In genomic region chr9:78669591-78669990, GRCh38 we compare ENCODE assay signal across 25 cellular contexts.
DNase-seq lines count a peak whose midpoint lies in the region; ATAC-seq, FAIRE-seq and TF ChIP-seq lines count a peak whose summit lies in the region.
"Had no signal": no experiment of that assay in that cellular context is flagged by ENCODE, and none has a peak within 500 bp of the region (broad histone marks: within the 10 kb centered on the region; RNA-seq: fewer than 3 reads in every experiment).

No MANE protein-coding gene starts in this region.

- H4K8ac ChIP-seq in IMR-90 (ENCODE audit: low read depth in 2 of 2, low read length in 2 of 2) = no peak overlapping the region

- no peak overlapping the region for H4K5ac ChIP-seq in IMR-90 (ENCODE audit: low read depth, low read length)

- in situ Hi-C loops in IMR-90 (cut with MboI; ENCODE audit: low sequenced_read_pairs) = no loop called here

- no peaks in the 10 kb centered on the region for H3K79me1 ChIP-seq in IMR-90 (ENCODE audit: low read depth in 1 of 2, low read length in 2 of 2)

- CTCF ChIA-PET in IMR-90 (lab: Yijun Ruan, JAX) = no interaction called here

- H4K91ac ChIP-seq in IMR-90 (ENCODE audit: insufficient read depth, low read depth, low read length) = no peak overlapping the region

- dilution Hi-C loops in IMR-90 (cut with HindIII; ENCODE audit: low sequenced_read_pairs, unreplicated experiment) = no loop called here

- H3K4me3 ChIP-seq in IMR-90 (ENCODE audit: insufficient read depth, low read depth, low read length) = no peak overlapping the region
- no peak overlapping the region for H3K4me3 ChIP-seq in astrocyte (ENCODE audit: insufficient read depth, low read depth, low read length)
- no peak overlapping the region for H3K4me3 ChIP-seq in vagina
- H3K4me3 ChIP-seq: BLaER1 treated with 17β-estradiol and CSF1 and Interleukin-3, amounts not matched to agents 10 nM and 100 nM; GM23248; SJCRH30 had no signal

- no peaks in the 10 kb centered on the region for H3K27me3 ChIP-seq in IMR-90 (ENCODE audit: control insufficient read depth, insufficient read depth, low read length)
- H3K27me3 ChIP-seq in astrocyte (ENCODE audit: insufficient read depth, low read length) = no peaks in the 10 kb centered on the region
- H3K27me3 ChIP-seq in vagina = no peaks in the 10 kb centered on the region
- H3K27me3 ChIP-seq: BLaER1 treated with 17β-estradiol and CSF1 and Interleukin-3, amounts not matched to agents 10 nM and 100 nM; SJCRH30 had no signal

- no TSS peak for BruUV-seq in IMR-90 (replicated peaks; lab: Mats Ljungman, UMichigan)

- H2AK9ac ChIP-seq in IMR-90 (replicated peaks; ENCODE audit: low read depth, low read length, poor library complexity) = no peak overlapping the region

- no peak overlapping the region for H3K27ac ChIP-seq in IMR-90 (ENCODE audit: insufficient read depth, low read length)
- no peak overlapping the region for H3K27ac ChIP-seq in astrocyte (ENCODE audit: low read depth, low read length)
- H3K27ac ChIP-seq in vagina = no peak overlapping the region
- H3K27ac ChIP-seq: BLaER1 treated with 17β-estradiol and CSF1 and Interleukin-3, amounts not matched to agents 10 nM and 100 nM; GM23248; SJCRH30 had no signal

- H3K9ac ChIP-seq in IMR-90 (ENCODE audit: low read depth, low read length) (no peak overlapping the region), astrocyte (ENCODE audit: low read length) (no peak overlapping the region)
- H3K9ac ChIP-seq: BLaER1 treated with 17β-estradiol and CSF1 and Interleukin-3, amounts not matched to agents 10 nM and 100 nM; GM23248 had no signal

- H3K36me3 Mint-ChIP-seq in astrocyte (ENCODE audit: low read depth, unreplicated experiment) = no peaks in the 10 kb centered on the region
- H3K36me3 Mint-ChIP-seq: T-cell had no signal

- no peak overlapping the region for H3K18ac ChIP-seq in IMR-90 (ENCODE audit: low read depth, low read length)

- POLR2A ChIA-PET in IMR-90 (lab: Charles Lee; ENCODE audit: unreplicated experiment) = no interaction called here

- ATAC-seq in IMR-90 (ENCODE audit: low read depth) = no peak
- ATAC-seq in HG03196 (IDR thresholded peaks at IDR 0.05; ENCODE audit: unreplicated experiment) = no peak
- ATAC-seq: T-cell had no signal

- 100% methylated on average over 1 of the region's 7 CpGs; no CpG with 5 or more reads in 1 of the 2 experiments for WGBS in IMR-90 (ENCODE audit: extremely low coverage in 2 of 2, insufficient read length in 1 of 2), 2 experiments

- no peaks in the 10 kb centered on the region for H3K79me2 ChIP-seq in astrocyte (ENCODE audit: insufficient read depth, low read length)

- H2BK20ac ChIP-seq in IMR-90 (ENCODE audit: low read depth, low read length) = no peak overlapping the region

- H3K56ac ChIP-seq in IMR-90 (ENCODE audit: extremely low read depth, insufficient read depth, low read length) = no peak overlapping the region

- no peak overlapping the region for H2BK15ac ChIP-seq in IMR-90 (ENCODE audit: low read depth, low read length)

- TF ChIP-seq POLR2A in IMR-90 (IDR thresholded peaks at IDR 0.05; ENCODE audit: low read depth, low read length) (no peak), vagina (IDR thresholded peaks at IDR 0.05) (no peak)

- H3K36me3 ChIP-seq in IMR-90 (ENCODE audit: control insufficient read depth, insufficient read depth, low read length) (no peaks in the 10 kb centered on the region), astrocyte (ENCODE audit: insufficient read depth, low read length) (no peaks in the 10 kb centered on the region), vagina (no peaks in the 10 kb centered on the region)
- H3K36me3 ChIP-seq: BLaER1 treated with 17β-estradiol and CSF1 and Interleukin-3, amounts not matched to agents 10 nM and 100 nM; SJCRH30 had no signal

- no peaks in the 10 kb centered on the region for H3K9me3 Mint-ChIP-seq in astrocyte (ENCODE audit: unreplicated experiment)
- H3K9me3 Mint-ChIP-seq: HFFc6 had no signal

- no peak overlapping the region for H2AK5ac ChIP-seq in IMR-90 (ENCODE audit: low read depth, low read length)

- no peaks in the 10 kb centered on the region for H3K27me3 Mint-ChIP-seq in astrocyte (ENCODE audit: low read depth, unreplicated experiment)

- H3K23ac ChIP-seq in IMR-90 (ENCODE audit: low read depth, low read length) = no peak overlapping the region

- no peak overlapping the region for H2BK5ac ChIP-seq in IMR-90 (ENCODE audit: low read depth, low read length, poor library complexity, severe bottlenecking)

- no peak overlapping the region for H2BK120ac ChIP-seq in IMR-90 (ENCODE audit: low read depth, low read length)

- no peak for TF ChIP-seq CTCF in IMR-90 (conservative IDR thresholded peaks at IDR 0.05; ENCODE audit: low read depth, low read length)
- TF ChIP-seq CTCF in astrocyte (IDR thresholded peaks at IDR 0.05; ENCODE audit: insufficient read depth, low read depth, low read length) = no peak
- TF ChIP-seq CTCF in vagina (IDR thresholded peaks at IDR 0.05) = no peak

- H4K20me1 ChIP-seq in IMR-90 (ENCODE audit: insufficient read depth, low read length) = no peaks in the 10 kb centered on the region
- H4K20me1 ChIP-seq in astrocyte (ENCODE audit: insufficient read depth, low read length) = no peaks in the 10 kb centered on the region
- H4K20me1 ChIP-seq: BLaER1 treated with 17β-estradiol and CSF1 and Interleukin-3, amounts not matched to agents 10 nM and 100 nM had no signal

- H3K4me2 ChIP-seq in IMR-90 (ENCODE audit: low read depth, low read length) = no peak overlapping the region
- no peak overlapping the region for H3K4me2 ChIP-seq in astrocyte (ENCODE audit: low read length)
- H3K4me2 ChIP-seq: BLaER1 treated with 17β-estradiol and CSF1 and Interleukin-3, amounts not matched to agents 10 nM and 100 nM had no signal

- TF ChIP-seq RAD21 in IMR-90 (IDR thresholded peaks at IDR 0.05; ENCODE audit: low read length) = no peak

- no peak overlapping the region for H2AFZ ChIP-seq in IMR-90 (replicated peaks; ENCODE audit: low read length, poor library complexity)
- no peak overlapping the region for H2AFZ ChIP-seq in astrocyte (ENCODE audit: low read depth, low read length)
- H2AFZ ChIP-seq: GM23248 had no signal

- FAIRE-seq in astrocyte (lab: Jason Lieb, UNC) = peak; percentile 81
- FAIRE-seq: A204.1, GM18507 had no signal

- H3K4ac ChIP-seq in IMR-90 (ENCODE audit: low read depth, low read length) = no peak overlapping the region

- H3K9me3 ChIP-seq in IMR-90 (ENCODE audit: control insufficient read depth, insufficient read depth, low read length) = no peaks in the 10 kb centered on the region
- H3K9me3 ChIP-seq in astrocyte (ENCODE audit: insufficient read depth, low read depth, low read length) = no peaks in the 10 kb centered on the region
- no peaks in the 10 kb centered on the region for H3K9me3 ChIP-seq in vagina
- H3K9me3 ChIP-seq: BLaER1 treated with 17β-estradiol and CSF1 and Interleukin-3, amounts not matched to agents 10 nM and 100 nM; SJCRH30 had no signal

- peak overlapping the region; percentile 28 for H3K27ac Mint-ChIP-seq in astrocyte (ENCODE audit: unreplicated experiment)
- H3K27ac Mint-ChIP-seq: CD4-positive, alpha-beta T cell; HFFc6; T-cell had no signal

- DNase-seq in Daoy (ENCODE audit: low read depth) (peak; percentile 6), IMR-90 (peak; percentile 18), astrocyte (ENCODE audit: low read depth) (peak; percentile 39), kidney glomerular epithelial cell (lab: John Stamatoyannopoulos, UW) (peak; percentile 23), HCEC 1CT (no peak), vagina (ENCODE audit: extremely low spot score in 2 of 2) (no peak), D341Med (ENCODE audit: low spot score) (no peak)
- DNase-seq: AML-193; CD4-positive, alpha-beta T cell; GM23248; H7; HFFc6; NCI-H1092; NCI-H1417 treated with DMSO at 0.1 percent for 48 hours; NCI-H1694 treated with DMSO at 0.1 percent for 48 hours; NCI-H2081 treated with DMSO at 0.1 percent for 48 hours; NCI-H2171; NCI-H345; NCI-H510A treated with DMSO at 0.1 percent for 48 hours; SJCRH30; T-cell had no signal

- peaks cover 30% of the 10 kb centered on the region for H3K4me1 Mint-ChIP-seq in astrocyte (ENCODE audit: low read depth, unreplicated experiment)
- H3K4me1 Mint-ChIP-seq: T-cell had no signal

- peaks cover 2% of the 10 kb centered on the region; the same call in 1 of the 2 replicates for H3K4me1 ChIP-seq in IMR-90 (ENCODE audit: control insufficient read depth, insufficient read depth, low read length)
- H3K4me1 ChIP-seq in astrocyte (ENCODE audit: insufficient read depth, low read length) = no peaks in the 10 kb centered on the region
- no peaks in the 10 kb centered on the region for H3K4me1 ChIP-seq in vagina
- H3K4me1 ChIP-seq: SJCRH30 had no signal

- intact Hi-C loops in IMR-90 (cut with micrococcal nuclease) (no loop called here), vagina (cut with DNase I) (no loop called here)

- H3K4me3 Mint-ChIP-seq in astrocyte (ENCODE audit: unreplicated experiment) = no peak overlapping the region
- H3K4me3 Mint-ChIP-seq: CD4-positive, alpha-beta T cell; HFFc6; T-cell had no signal

- H3K14ac ChIP-seq in IMR-90 (replicated peaks; ENCODE audit: low read depth, low read length) = no peak overlapping the region

- H3K9me1 ChIP-seq in IMR-90 (ENCODE audit: insufficient read depth, low read length) = no peaks in the 10 kb centered on the region

TF ChIP-seq in IMR-90, 13 proteins besides CTCF, POLR2A, EP300 and RAD21 (continues in another document):
- TF ChIP-seq MAFK (IDR thresholded peaks at IDR 0.05; ENCODE audit: low read depth, low read length) (no peak), MAZ (IDR thresholded peaks at IDR 0.05; ENCODE audit: borderline replicate concordance, low read depth, low read length) (no peak), CEBPB (IDR thresholded peaks at IDR 0.05; ENCODE audit: low read depth, low read length) (no peak), RCOR1 (IDR thresholded peaks at IDR 0.05; ENCODE audit: insufficient replicate concordance, low read length) (no peak), MXI1 (IDR thresholded peaks at IDR 0.05; ENCODE audit: borderline replicate concordance, low read depth, low read length) (no peak), FOS (IDR thresholded peaks at IDR 0.05; ENCODE audit: low read depth, low read length) (no peak), USF2 (IDR thresholded peaks at IDR 0.05; ENCODE audit: low read depth, low read length) (no peak), CHD1 (IDR thresholded peaks at IDR 0.05; ENCODE audit: low read depth, low read length) (no peak), SMC3 (IDR thresholded peaks at IDR 0.05; ENCODE audit: low read depth, low read length) (no peak), RFX5 (IDR thresholded peaks at IDR 0.05; ENCODE audit: low read depth, low read length) (no peak)

Comparison
In these comparisons a context has a peak if more than half of its experiments do, and no peak if none do; other contexts are left out.
1. DNase-seq: peak in Daoy (single experiment), IMR-90 (single experiment), astrocyte (single experiment) and kidney glomerular epithelial cell (single experiment); none in HCEC 1CT (single experiment), vagina (0 of 2) and D341Med (single experiment).